8 cellular contexts compared by ENCODE assay signal in the genomic region with DNA sequence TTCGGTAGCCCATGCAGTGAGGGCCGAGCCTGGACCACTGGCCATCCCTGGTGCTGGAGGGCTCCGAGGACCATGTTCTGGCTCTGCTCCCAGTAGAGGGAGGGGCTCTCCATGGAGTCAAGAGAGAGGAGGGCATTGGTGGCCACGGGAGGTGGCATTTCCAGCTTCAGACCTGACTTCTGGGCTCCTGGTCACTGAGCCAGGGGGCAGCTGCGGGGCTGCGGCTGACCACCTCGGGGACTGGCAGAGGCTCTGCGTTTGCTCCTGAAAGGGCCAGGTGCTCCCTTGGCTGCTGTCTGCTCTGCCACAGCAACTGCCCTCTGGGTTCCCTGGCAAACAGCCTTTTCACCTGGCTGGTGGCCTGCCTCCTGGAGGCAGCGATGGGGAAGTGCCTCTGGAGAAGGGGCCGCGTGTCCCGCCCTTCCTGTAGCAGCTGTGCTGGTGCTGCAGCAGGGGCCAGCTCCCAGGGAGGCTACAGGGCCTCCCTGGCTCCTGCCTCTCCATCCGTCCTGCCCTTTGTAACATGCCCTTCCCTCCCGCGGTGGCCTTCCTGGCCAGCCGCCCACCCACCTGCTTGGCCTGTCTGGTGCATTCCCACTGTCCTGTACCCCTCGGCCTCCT.
A peak's percentile ranks its signal among the peaks of the same experiment; 100 is the strongest.
DNase-seq lines count a peak whose midpoint lies in the region; ATAC-seq and TF ChIP-seq lines count a peak whose summit lies in the region.

No MANE protein-coding gene starts in this region.

- CTCF ChIA-PET in CD8-positive, alpha-beta memory T cell (lab: Charles Lee), result no interaction called here

- TF ChIP-seq CTCF in lower lobe of right lung (IDR thresholded peaks at IDR 0.05), result no peak

- peaks cover 53% of the 10 kb centered on the region for H3K27me3 ChIP-seq in lower lobe of right lung (ENCODE audit: low read depth)
- no peaks in the 10 kb centered on the region for H3K27me3 ChIP-seq in CD8-positive, alpha-beta memory T cell (ENCODE audit: insufficient read depth, low read length, poor library complexity, severe bottlenecking)

- peaks cover 13% of the 10 kb centered on the region for H3K27me3 Mint-ChIP-seq in activated T-cell treated with anti-CD3 and anti-CD28 coated beads, Interleukin-2, amount 50 U/mL, for 72 hours (ENCODE audit: low read depth)
- H3K27me3 Mint-ChIP-seq in CD8-positive, alpha-beta memory T cell, result peaks cover 28 to 37% of the 10 kb centered on the region in 2 donors

- intact Hi-C loops in lower lobe of right lung (cut with DNase I), result no loop called here

- H3K36me3 Mint-ChIP-seq in activated T-cell treated with anti-CD3 and anti-CD28 coated beads, Interleukin-2, amount 50 U/mL, for 72 hours (ENCODE audit: insufficient read depth in 2 of 2), result no peaks in the 10 kb centered on the region
- H3K36me3 Mint-ChIP-seq in CD8-positive, alpha-beta memory T cell, result no peaks in the 10 kb centered on the region

- no peak overlapping the region for H3K4me3 ChIP-seq in lower lobe of right lung
- no peak overlapping the region for H3K4me3 ChIP-seq in CD8-positive, alpha-beta memory T cell (ENCODE audit: low read length)

- no peak overlapping the region for H3K27ac ChIP-seq in lower lobe of right lung
- H3K27ac ChIP-seq in CD8-positive, alpha-beta memory T cell (ENCODE audit: low read depth, low read length), result no peak overlapping the region

- no peaks in the 10 kb centered on the region for H3K4me1 ChIP-seq in lower lobe of right lung
- no peaks in the 10 kb centered on the region for H3K4me1 ChIP-seq in CD8-positive, alpha-beta memory T cell (ENCODE audit: insufficient read depth, low read length)

- H3K4me3 Mint-ChIP-seq in activated T-cell treated with anti-CD3 and anti-CD28 coated beads, Interleukin-2, amount 50 U/mL, for 72 hours, result peak overlapping the region in 1 of 2 donors; percentile 17
- H3K4me3 Mint-ChIP-seq in CD8-positive, alpha-beta memory T cell, result peak overlapping the region in 1 of 7 donors; percentile 12

- H3K9me3 Mint-ChIP-seq in activated T-cell treated with anti-CD3 and anti-CD28 coated beads, Interleukin-2, amount 50 U/mL, for 72 hours, result no peaks in the 10 kb centered on the region
- no peaks in the 10 kb centered on the region for H3K9me3 Mint-ChIP-seq in CD8-positive, alpha-beta memory T cell

- H3K9me3 ChIP-seq in lower lobe of right lung, result no peaks in the 10 kb centered on the region
- H3K9me3 ChIP-seq in CD8-positive, alpha-beta memory T cell (ENCODE audit: low read length), result no peaks in the 10 kb centered on the region

- peak; percentile 36 to 47 for ATAC-seq in activated T-cell treated with anti-CD3 and anti-CD28 coated beads, Interleukin-2, amount 50 U/mL, for 72 hours (replicated peaks in 1 of 2)
- ATAC-seq in lower lobe of right lung (peak in 1 of 2 donors; percentile 21), HG02884 (IDR thresholded peaks at IDR 0.05; ENCODE audit: unreplicated experiment) (no peak)

- in situ Hi-C loops in KBM-7 (cut with MboI; ENCODE audit: low pct_unique_long_range_greater_than_20kb, low sequenced_read_pairs), result no loop called here

- POLR2A ChIA-PET in CD8-positive, alpha-beta memory T cell (lab: Charles Lee), result no interaction called here

- no peaks in the 10 kb centered on the region for H3K4me1 Mint-ChIP-seq in activated T-cell treated with anti-CD3 and anti-CD28 coated beads, Interleukin-2, amount 50 U/mL, for 72 hours (ENCODE audit: low read depth)
- H3K4me1 Mint-ChIP-seq in CD8-positive, alpha-beta memory T cell, result no peaks in the 10 kb centered on the region

- no peaks in the 10 kb centered on the region for H3K36me3 ChIP-seq in lower lobe of right lung
- no peaks in the 10 kb centered on the region for H3K36me3 ChIP-seq in CD8-positive, alpha-beta memory T cell (ENCODE audit: insufficient read depth, low read length)

- H3K27ac Mint-ChIP-seq in activated T-cell treated with anti-CD3 and anti-CD28 coated beads, Interleukin-2, amount 50 U/mL, for 72 hours, result no peak overlapping the region
- H3K27ac Mint-ChIP-seq in CD8-positive, alpha-beta memory T cell, result no peak overlapping the region

- DNase-seq in DMS53 (lab: John Stamatoyannopoulos, UW) (peak; percentile 95), KBM-7 (peak; percentile 52), lower lobe of right lung (peak; percentile 33), A172 (ENCODE audit: low spot score) (no peak), foreskin melanocyte (no peak)
- peak; percentile 11 to 15 for DNase-seq in activated T-cell treated with anti-CD3 and anti-CD28 coated beads, Interleukin-2, amount 50 U/mL, for 72 hours
- DNase-seq in CD8-positive, alpha-beta memory T cell, result no peak

Comparison
In these comparisons a context has a peak if more than half of its experiments do, and no peak if none do; other contexts are left out.
1. DNase-seq: peak in DMS53 (single experiment), KBM-7 (single experiment), activated T-cell treated with anti-CD3 and anti-CD28 coated beads, Interleukin-2, amount 50 U/mL, for 72 hours (2 of 2) and lower lobe of right lung (single experiment); none in A172 (single experiment), foreskin melanocyte (single experiment) and CD8-positive, alpha-beta memory T cell (0 of 5).